In the genomic region with DNA sequence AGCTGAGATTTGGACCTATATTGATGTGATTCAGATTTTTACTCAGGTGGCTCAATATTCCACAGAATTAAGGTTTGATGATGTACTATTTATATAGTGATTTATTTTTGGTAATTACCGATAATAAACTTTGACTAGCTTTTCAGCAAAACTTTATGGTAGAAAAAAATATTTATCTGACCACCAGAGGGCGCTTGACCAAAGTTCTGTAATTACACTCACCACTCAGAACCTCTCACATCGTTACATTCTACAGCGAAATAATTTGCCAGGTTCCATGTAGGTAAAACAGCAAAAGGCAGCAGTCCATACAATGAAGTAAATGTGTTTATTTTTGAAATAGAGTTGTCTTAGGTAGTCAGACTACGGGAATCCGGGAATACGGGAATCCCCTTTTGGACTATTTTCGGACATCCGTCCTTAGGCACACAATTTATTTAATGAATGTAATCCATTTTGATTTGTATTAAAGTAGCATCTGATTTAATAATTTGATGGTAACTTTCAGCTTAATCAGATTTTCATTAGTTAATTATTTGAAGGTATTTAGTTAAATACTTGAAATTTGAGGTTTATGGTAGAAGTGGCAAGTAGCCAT, we compare ENCODE assay signal across 8 cellular contexts.
A peak's percentile ranks its signal among the peaks of the same experiment; 100 is the strongest.
DNase-seq lines count a peak whose midpoint lies in the region; ATAC-seq and TF ChIP-seq lines count a peak whose summit lies in the region.

No MANE protein-coding gene starts in this region.

- DNase-seq in heart right ventricle (peak in 1 of 2 donors; percentile 29), cardiac septum (ENCODE audit: low spot score) (no peak), LHCN-M2 (ENCODE audit: low read depth) (peak; percentile 38), WTC11 (ENCODE audit: low spot score) (no peak), hippocampal formation (lab: John Stamatoyannopoulos, UW) (peak; percentile 23 to 38), superior temporal gyrus (ENCODE audit: extremely low spot score) (peak; percentile 93)
- no peak for DNase-seq in effector CD8-positive, alpha-beta T cell (lab: John Stamatoyannopoulos, UW)

- 52 to 53% methylated on average over 9 of the region's 9 CpGs for WGBS in heart right ventricle, 2 donors

- CTCF ChIA-PET in WTC11 (lab: Charles Lee), result interaction anchor here (0.6 to 2.4 kb wide), 24 partner anchors 9 to 1052 kb away, joined by 3 to 19 read pairs (median 4); partner anchors contain the start of gene DDHD1

- TF ChIP-seq CTCF in heart right ventricle (IDR thresholded peaks at IDR 0.05), result peak; percentile 57 to 84 (median 76)
- TF ChIP-seq CTCF in WTC11 (IDR thresholded peaks at IDR 0.05), result peak; percentile 68

- H3K27ac Mint-ChIP-seq in WTC11, result no peak overlapping the region

- H3K27me3 Mint-ChIP-seq in WTC11 (ENCODE audit: low read depth), result no peaks in the 10 kb centered on the region

- ATAC-seq in heart right ventricle (peak in 1 of 8 donors; percentile 35), WTC11 (no peak), GM18909 (IDR thresholded peaks at IDR 0.05; ENCODE audit: poor library complexity, unreplicated experiment) (no peak)

- 0 out of 2 replicates have a peak, but pooled peaks cover 4% of the 10 kb centered on the region for H3K4me1 Mint-ChIP-seq in WTC11

- H3K9me3 ChIP-seq in heart right ventricle, result no peaks in the 10 kb centered on the region

- H3K36me3 ChIP-seq in heart right ventricle, result no peaks in the 10 kb centered on the region

- POLR2A ChIA-PET in WTC11 (lab: Charles Lee), result no interaction called here

- no peaks in the 10 kb centered on the region for H3K9me3 Mint-ChIP-seq in WTC11

- H3K4me3 Mint-ChIP-seq in WTC11, result no peak overlapping the region

- no peaks in the 10 kb centered on the region for H3K27me3 ChIP-seq in heart right ventricle

- no peak overlapping the region for H3K4me3 ChIP-seq in heart right ventricle

- H3K4me1 ChIP-seq in heart right ventricle, result no peaks in the 10 kb centered on the region

- H3K27ac ChIP-seq in heart right ventricle, result no peak overlapping the region

- no peaks in the 10 kb centered on the region for H3K36me3 Mint-ChIP-seq in WTC11

- intact Hi-C loops in heart right ventricle (cut with DNase I), result loop anchor here in 9 of 10 donors (2.0 to 10.0 kb wide), 5 partner anchors 131 to 1053 kb away; no protein-coding TSS in a partner anchor
- intact Hi-C loops in cardiac septum (cut with DNase I), result no loop called here

TF ChIP-seq in WTC11, 78 proteins besides CTCF, POLR2A, EP300 and RAD21:
- TF ChIP-seq ERG (CRISPR knock-in tag; IDR thresholded peaks at IDR 0.05) (no peak), CREM (CRISPR knock-in tag; IDR thresholded peaks at IDR 0.05) (no peak), JUN (CRISPR knock-in tag; IDR thresholded peaks at IDR 0.05) (no peak)
- TF ChIP-seq, protein P1, sequence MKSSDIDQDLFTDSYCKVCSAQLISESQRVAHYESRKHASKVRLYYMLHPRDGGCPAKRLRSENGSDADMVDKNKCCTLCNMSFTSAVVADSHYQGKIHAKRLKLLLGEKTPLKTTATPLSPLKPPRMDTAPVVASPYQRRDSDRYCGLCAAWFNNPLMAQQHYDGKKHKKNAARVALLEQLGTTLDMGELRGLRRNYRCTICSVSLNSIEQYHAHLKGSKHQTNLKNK (CRISPR knock-in tag; IDR thresholded peaks at IDR 0.05), result no peak

Comparison
In these comparisons a context has a peak if more than half of its experiments do, and no peak if none do; other contexts are left out.
1. DNase-seq: peak in LHCN-M2 (single experiment), hippocampal formation (2 of 2) and superior temporal gyrus (single experiment); none in cardiac septum (single experiment), WTC11 (single experiment) and effector CD8-positive, alpha-beta T cell (single experiment).